In genomic region chrX:137565921-137566745, GRCh38 we compare ENCODE assay signal across 8 cellular contexts. TPM values are rescaled to one million over a fixed set of nuclear protein-coding genes. Genes with fewer than 3 reads are reported as not detected.
DNase-seq lines count a peak whose midpoint lies in the region; ATAC-seq and TF ChIP-seq lines count a peak whose summit lies in the region.

Gene ZIC3, plus strand, starts transcription at chrX:137566127. Its CDS starts 565 bp downstream, at chrX:137566692.

- POLR2A ChIA-PET in activated CD4-positive, alpha-beta memory T cell treated with anti-CD3 and anti-CD28 coated beads for 36 hours (lab: Charles Lee): no interaction called here

- peak within 1 kb of the TSS; percentile 54 for H3K4me3 Mint-ChIP-seq in activated CD4-positive, alpha-beta memory T cell treated with anti-CD3 and anti-CD28 coated beads for 36 hours

- TF ChIP-seq CTCF in omental fat pad (IDR thresholded peaks at IDR 0.05): no peak

- peaks cover 38% of the 10 kb centered on the region for H3K27me3 Mint-ChIP-seq in activated CD4-positive, alpha-beta memory T cell treated with anti-CD3 and anti-CD28 coated beads for 36 hours

- ATAC-seq in Right ventricle myocardium superior (ENCODE audit: poor library complexity): peak; percentile 97
- ATAC-seq in omental fat pad (ENCODE audit: low FRiP score): peak; percentile 63
- ATAC-seq in HG03460 (IDR thresholded peaks at IDR 0.05; ENCODE audit: unreplicated experiment): no peak
- no peak for ATAC-seq in GM21786 (IDR thresholded peaks at IDR 0.05; ENCODE audit: unreplicated experiment)

- no peaks in the 10 kb centered on the region for H3K36me3 Mint-ChIP-seq in activated CD4-positive, alpha-beta memory T cell treated with anti-CD3 and anti-CD28 coated beads for 36 hours

- H3K4me1 Mint-ChIP-seq in activated CD4-positive, alpha-beta memory T cell treated with anti-CD3 and anti-CD28 coated beads for 36 hours (ENCODE audit: low read depth): peaks cover 17% of the 10 kb centered on the region

- CTCF ChIA-PET in activated CD4-positive, alpha-beta memory T cell treated with anti-CD3 and anti-CD28 coated beads for 36 hours (lab: Charles Lee): no interaction called here

- peak within 1 kb of the TSS; percentile 21 for H3K27ac Mint-ChIP-seq in activated CD4-positive, alpha-beta memory T cell treated with anti-CD3 and anti-CD28 coated beads for 36 hours

- no peaks in the 10 kb centered on the region for H3K9me3 Mint-ChIP-seq in activated CD4-positive, alpha-beta memory T cell treated with anti-CD3 and anti-CD28 coated beads for 36 hours

- peak; percentile 52 to 72 for DNase-seq in NCI-H2081 (lab: John Stamatoyannopoulos, UW)
- no peak for DNase-seq in NCI-H2081 treated with DMSO at 0.1 percent for 48 hours (lab: John Stamatoyannopoulos, UW)
- peak; percentile 40 for DNase-seq in activated CD4-positive, alpha-beta memory T cell treated with anti-CD3 and anti-CD28 coated beads for 36 hours
- DNase-seq in Right ventricle myocardium superior: peak; percentile 75
- no peak for DNase-seq in omental fat pad (ENCODE audit: low spot score)
- no peak for DNase-seq in SKM-1 treated with dmso at 0.1 percent for 144 hours (lab: John Stamatoyannopoulos, UW; ENCODE audit: unreplicated experiment)

- intact Hi-C loops in activated CD4-positive, alpha-beta memory T cell treated with anti-CD3 and anti-CD28 coated beads for 36 hours (cut with micrococcal nuclease): loop anchor here (2.0 to 5.0 kb wide), 2 partner anchors 17 to 139 kb away; no protein-coding TSS in a partner anchor
- intact Hi-C loops in Right ventricle myocardium superior (cut with DNase I): no loop called here

RNA-seq across cellular contexts. Expression of gene ZIC3, which starts in this region (rescaled TPM):
- total RNA-seq in activated CD4-positive, alpha-beta memory T cell treated with anti-CD3 and anti-CD28 coated beads for 36 hours: not detected
- total RNA-seq in Right ventricle myocardium superior (not detected), omental fat pad (not detected)

Comparison
In these comparisons a context has a peak if more than half of its experiments do, and no peak if none do; other contexts are left out.
1. DNase-seq: peak in NCI-H2081 (2 of 2); none in NCI-H2081 treated with DMSO at 0.1 percent for 48 hours (single experiment), omental fat pad (single experiment) and SKM-1 treated with dmso at 0.1 percent for 144 hours (single experiment).
2. Peak in DNase-seq in activated CD4-positive, alpha-beta memory T cell treated with anti-CD3 and anti-CD28 coated beads for 36 hours; RNA of the gene not detected or under 1 TPM.
3. Peak in DNase-seq and ATAC-seq in Right ventricle myocardium superior; RNA of the gene not detected or under 1 TPM.
4. Peak in ATAC-seq in omental fat pad; RNA of the gene not detected or under 1 TPM.